Comparison of ENCODE assay signal across 8 cellular contexts in the genomic region with DNA sequence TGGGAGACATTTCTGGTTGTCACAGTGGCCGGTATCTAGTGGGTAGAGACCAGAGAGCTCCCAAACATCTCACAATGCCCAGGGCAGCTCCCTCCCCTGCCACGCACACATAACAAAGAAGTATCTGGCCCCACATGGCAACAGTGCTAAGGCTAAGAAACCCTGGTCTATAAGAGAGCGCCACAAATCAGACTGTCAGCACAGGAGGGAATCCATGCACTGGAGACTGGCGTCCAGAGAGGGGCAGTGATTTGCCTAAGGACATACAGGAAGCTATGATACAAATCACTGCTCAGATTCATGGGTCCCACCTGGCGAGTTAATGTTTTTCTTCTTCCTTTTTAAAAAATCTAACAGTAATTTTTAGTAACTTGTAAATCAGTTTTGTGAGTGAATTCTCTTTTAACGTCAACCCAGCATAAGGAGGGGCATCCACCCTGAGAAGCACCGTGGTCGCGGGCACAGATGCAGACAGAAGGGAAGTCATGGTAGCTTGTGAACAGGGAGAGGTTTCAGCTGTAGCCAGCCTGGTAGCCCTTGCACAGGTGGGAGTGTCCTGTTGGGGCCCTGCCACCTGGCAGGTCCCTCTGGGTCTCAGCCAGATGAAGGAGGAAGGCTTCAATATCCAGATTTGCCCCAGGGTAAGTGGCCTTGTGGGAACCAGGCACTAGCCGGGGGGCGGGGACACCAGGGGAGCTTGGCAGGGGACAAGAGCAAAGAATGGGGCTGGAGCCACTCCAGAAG. TPM values are rescaled to one million over a fixed set of nuclear protein-coding genes. Genes with fewer than 3 reads are reported as not detected.
DNase-seq lines count a peak whose midpoint lies in the region; ATAC-seq and TF ChIP-seq lines count a peak whose summit lies in the region.

No MANE protein-coding gene starts in this region.

- H3K9ac ChIP-seq in mucosa of rectum (ENCODE audit: low read depth in 1 of 2, low read length in 2 of 2), result peak overlapping the region; percentile 8 to 31

- H3K9me3 Mint-ChIP-seq in activated naive CD4-positive, alpha-beta T cell treated with anti-CD3 and anti-CD28 coated beads, Interleukin-2, amount 10 ng/mL, durations not matched to agents 7 days and 5 days, result no peaks in the 10 kb centered on the region

- DNase-seq in H7 (peak; percentile 23), GM13976 (ENCODE audit: low spot score) (no peak), NCI-H1694 (lab: John Stamatoyannopoulos, UW) (no peak)
- peak; percentile 17 for DNase-seq in activated naive CD4-positive, alpha-beta T cell treated with anti-CD3 and anti-CD28 coated beads, Interleukin-2, amount 10 ng/mL, durations not matched to agents 7 days and 5 days
- DNase-seq in NK-92 treated with Interleukin-12 subunit alpha and Interleukin-12 subunit beta, amount 100 ng/mL, for 24 hours (lab: John Stamatoyannopoulos, UW), result no peak

- in situ Hi-C loops in GM13976 (cut with MboI; ENCODE audit: low sequenced_read_pairs, unreplicated experiment), result no loop called here

- H3K4me1 ChIP-seq in ACC112 (ENCODE audit: control insufficient read depth, insufficient read depth, low read length, unreplicated experiment), result peaks cover 22% of the 10 kb centered on the region
- peaks cover 18 to 21% of the 10 kb centered on the region in 2 donors for H3K4me1 ChIP-seq in mucosa of rectum (ENCODE audit: control insufficient read depth in 2 of 2, insufficient read depth in 2 of 2, low read length in 2 of 2)

- H2AFZ ChIP-seq in ACC112 (ENCODE audit: low read length, unreplicated experiment), result no peak overlapping the region

- no peaks in the 10 kb centered on the region for H3K36me3 ChIP-seq in ACC112 (ENCODE audit: insufficient read depth, low read length)
- no peaks in the 10 kb centered on the region for H3K36me3 ChIP-seq in H7 (replicated peaks; ENCODE audit: control insufficient read depth, insufficient read depth, low read length)
- H3K36me3 ChIP-seq in mucosa of rectum (ENCODE audit: control insufficient read depth in 2 of 2, insufficient read depth in 2 of 2, low read length in 2 of 2), result peaks cover 0 to 14% of the 10 kb centered on the region in 2 donors

- no peaks in the 10 kb centered on the region for H3K79me2 ChIP-seq in ACC112 (ENCODE audit: control insufficient read depth, insufficient read depth, low read length, unreplicated experiment)

- no peaks in the 10 kb centered on the region for H3K27me3 Mint-ChIP-seq in activated naive CD4-positive, alpha-beta T cell treated with anti-CD3 and anti-CD28 coated beads, Interleukin-2, amount 10 ng/mL, durations not matched to agents 7 days and 5 days

- peaks cover 72% of the 10 kb centered on the region for H3K4me1 Mint-ChIP-seq in activated naive CD4-positive, alpha-beta T cell treated with anti-CD3 and anti-CD28 coated beads, Interleukin-2, amount 10 ng/mL, durations not matched to agents 7 days and 5 days

- no peak overlapping the region for H3K4me3 ChIP-seq in ACC112 (ENCODE audit: low read depth, low read length)
- H3K4me3 ChIP-seq in H7 (ENCODE audit: insufficient read depth, low read depth, low read length), result no peak overlapping the region
- H3K4me3 ChIP-seq in mucosa of rectum (ENCODE audit: low read length in 2 of 2), result no peak overlapping the region

- H3K27ac Mint-ChIP-seq in activated naive CD4-positive, alpha-beta T cell treated with anti-CD3 and anti-CD28 coated beads, Interleukin-2, amount 10 ng/mL, durations not matched to agents 7 days and 5 days, result peak overlapping the region; percentile 90

- ATAC-seq in HG03520 (IDR thresholded peaks at IDR 0.05; ENCODE audit: unreplicated experiment), result no peak

- no peak for TF ChIP-seq CTCF in GM13976 (IDR thresholded peaks at IDR 0.05; ENCODE audit: borderline replicate concordance, control extremely low read depth, extremely low read depth, insufficient read depth, missing control alignments)

- H3K27me3 ChIP-seq in ACC112 (ENCODE audit: insufficient read depth, low read length) (no peaks in the 10 kb centered on the region), H7 (ENCODE audit: control insufficient read depth, insufficient read depth, low read length) (no peaks in the 10 kb centered on the region), mucosa of rectum (ENCODE audit: control insufficient read depth in 2 of 2, insufficient read depth in 2 of 2, low read length in 2 of 2) (no peaks in the 10 kb centered on the region)

- CTCF ChIA-PET in activated naive CD4-positive, alpha-beta T cell treated with anti-CD3 and anti-CD28 coated beads, Interleukin-2, amount 10 ng/mL, durations not matched to agents 7 days and 5 days (lab: Charles Lee), result interaction anchor here (1.0 to 3.1 kb wide), 2 partner anchors 8 to 24 kb away, joined by 3 to 14 read pairs; partner anchors contain the start of gene ISG20

- H3K36me3 Mint-ChIP-seq in activated naive CD4-positive, alpha-beta T cell treated with anti-CD3 and anti-CD28 coated beads, Interleukin-2, amount 10 ng/mL, durations not matched to agents 7 days and 5 days, result peaks cover 61% of the 10 kb centered on the region

- H3K9me3 ChIP-seq in mucosa of rectum (ENCODE audit: control insufficient read depth in 2 of 2, low read length in 2 of 2), result no peaks in the 10 kb centered on the region

- no peak overlapping the region for H3K4me3 Mint-ChIP-seq in activated naive CD4-positive, alpha-beta T cell treated with anti-CD3 and anti-CD28 coated beads, Interleukin-2, amount 10 ng/mL, durations not matched to agents 7 days and 5 days

- H3K27ac ChIP-seq in ACC112 (ENCODE audit: low read depth, low read length) (peak overlapping the region; percentile 95; the same call in 1 of the 2 replicates), mucosa of rectum (ENCODE audit: low read depth in 2 of 2, low read length in 2 of 2) (peak overlapping the region in 1 of 2 donors; percentile 35)

RNA-seq across cellular contexts. Expression of gene ISG20, which starts 8.7 kb away (rescaled TPM):
- 0.14 and 3.4 TPM in 2 replicates for total RNA-seq in H7 (2014; rRNA removed; shearing (Covaris generic))

RNA-seq across cellular contexts. Expression of gene AEN, which starts 26.4 kb away (rescaled TPM):
- total RNA-seq in H7 (2014; rRNA removed; shearing (Covaris generic)), result 60.7 and 64.8 TPM in 2 replicates

Comparison
In these comparisons a context has a peak if more than half of its experiments do, and no peak if none do; other contexts are left out.
1. DNase-seq: peak in H7 (single experiment) and activated naive CD4-positive, alpha-beta T cell treated with anti-CD3 and anti-CD28 coated beads, Interleukin-2, amount 10 ng/mL, durations not matched to agents 7 days and 5 days (single experiment); none in NK-92 treated with Interleukin-12 subunit alpha and Interleukin-12 subunit beta, amount 100 ng/mL, for 24 hours (single experiment), GM13976 (single experiment) and NCI-H1694 (single experiment).